ENCODE assay signal across 25 cellular contexts in genomic region chr2:219034823-219035222, GRCh38. TPM values are rescaled to one million over a fixed set of nuclear protein-coding genes. Genes with fewer than 3 reads are reported as not detected.
DNase-seq lines count a peak whose midpoint lies in the region; ATAC-seq, FAIRE-seq and TF ChIP-seq lines count a peak whose summit lies in the region.
"Had no signal": no experiment of that assay in that cellular context is flagged by ENCODE, and none has a peak within 500 bp of the region (broad histone marks: within the 10 kb centered on the region; RNA-seq: fewer than 3 reads in every experiment).

No MANE protein-coding gene starts in this region.

- TF ChIP-seq POLR2A in H54 (IDR thresholded peaks at IDR 0.05; ENCODE audit: low read depth, low read length): no peak

- H2AFZ ChIP-seq in GM23338: no peak overlapping the region
- H2AFZ ChIP-seq: GM23248 had no signal

- H3K4me3 Mint-ChIP-seq in GM23338 (no peak overlapping the region), WTC11 (no peak overlapping the region), T-cell (no peak overlapping the region)
- H3K4me3 Mint-ChIP-seq: CD4-positive, CD25-positive, alpha-beta regulatory T cell; CD8-positive, alpha-beta memory T cell; IgD-negative memory B cell had no signal

- CTCF ChIA-PET in WTC11 (lab: Charles Lee): no interaction called here
- CTCF ChIA-PET in T-cell (lab: Charles Lee): interaction anchor here in 1 of 2 donors (0.6 kb wide), 1 partner anchor 281 kb away, joined by 3 read pairs; no protein-coding TSS in a partner anchor

- no peaks in the 10 kb centered on the region for H3K36me3 ChIP-seq in GM23338 (ENCODE audit: insufficient read depth)
- H3K36me3 ChIP-seq: BE2C had no signal

- H3K36me3 Mint-ChIP-seq in GM23338 (ENCODE audit: low read depth) (no peaks in the 10 kb centered on the region), WTC11 (no peaks in the 10 kb centered on the region), T-cell (no peaks in the 10 kb centered on the region)
- H3K36me3 Mint-ChIP-seq: CD4-positive, CD25-positive, alpha-beta regulatory T cell; CD8-positive, alpha-beta memory T cell had no signal

- no peak for FAIRE-seq in H54 (lab: Jason Lieb, UNC)
- FAIRE-seq: A204.1, D721Med, GM12892, GM18507 had no signal

- DNase-seq in GM23338 (ENCODE audit: low spot score) (peak; percentile 35), WTC11 (ENCODE audit: low spot score) (no peak), foreskin keratinocyte (no peak), T-cell (no peak), H54 (ENCODE audit: insufficient read length, low spot score) (no peak), SKM-1 (lab: John Stamatoyannopoulos, UW; ENCODE audit: unreplicated experiment) (no peak), NCI-H1092 (lab: John Stamatoyannopoulos, UW) (no peak)
- DNase-seq: ACHN; BE2C; C1 segment of cervical spinal cord; CD4-positive, CD25-positive, alpha-beta regulatory T cell; CD8-positive, alpha-beta memory T cell; COR-L47; DMS79; GDM1; GM23248; Kasumi-1; KG1 had no signal

- H3K4me1 Mint-ChIP-seq in GM23338 (peaks cover 2% of the 10 kb centered on the region; the same call in 2 of the 3 replicates), WTC11 (peaks cover 2% of the 10 kb centered on the region), T-cell (no peaks in the 10 kb centered on the region)
- H3K4me1 Mint-ChIP-seq: CD8-positive, alpha-beta memory T cell; IgD-negative memory B cell had no signal

- H3K27me3 Mint-ChIP-seq in GM23338 (ENCODE audit: insufficient read depth, low read depth, poor library complexity) (peaks cover 9% of the 10 kb centered on the region), WTC11 (ENCODE audit: low read depth) (peaks cover 13% of the 10 kb centered on the region), T-cell (peaks cover 32 to 61% of the 10 kb centered on the region in 2 donors)

- no peak overlapping the region for H3K4me3 ChIP-seq in GM23338
- H3K4me3 ChIP-seq: GM23248 had no signal

- TF ChIP-seq CTCF in GM23338 (conservative IDR thresholded peaks at IDR 0.05; ENCODE audit: low read depth in 2 of 2): peak; percentile 21 to 42; a peak in 2 of 4 replicates
- no peak for TF ChIP-seq CTCF in WTC11 (IDR thresholded peaks at IDR 0.05)
- TF ChIP-seq CTCF in foreskin keratinocyte (conservative IDR thresholded peaks at IDR 0.05): peak; percentile 16

- no peaks in the 10 kb centered on the region; the same call in 2 of the 3 replicates for H3K9me3 Mint-ChIP-seq in GM23338
- H3K9me3 Mint-ChIP-seq in WTC11: no peaks in the 10 kb centered on the region
- H3K9me3 Mint-ChIP-seq in T-cell: no peaks in the 10 kb centered on the region
- H3K9me3 Mint-ChIP-seq: CD8-positive, alpha-beta memory T cell had no signal

- no peaks in the 10 kb centered on the region for H3K9me2 ChIP-seq in GM23338 (ENCODE audit: insufficient read depth)

- H3K27me3 ChIP-seq in GM23338 (ENCODE audit: insufficient read depth) (no peaks in the 10 kb centered on the region), foreskin keratinocyte (peaks cover 38% of the 10 kb centered on the region)
- H3K27me3 ChIP-seq: BE2C had no signal

- no peak overlapping the region for H3K4me2 ChIP-seq in GM23338

- H3K27ac ChIP-seq in GM23338 (ENCODE audit: low read depth): no peak overlapping the region
- H3K27ac ChIP-seq in foreskin keratinocyte: no peak overlapping the region
- H3K27ac ChIP-seq: GM23248 had no signal

- POLR2A ChIA-PET in WTC11 (lab: Charles Lee) (no interaction called here), T-cell (lab: Charles Lee) (interaction anchor here in 1 of 2 donors (0.6 kb wide), 1 partner anchor 251 kb away, joined by 3 read pairs; no protein-coding TSS in a partner anchor)

- H3K4me1 ChIP-seq in GM23338 (ENCODE audit: insufficient read depth) (no peaks in the 10 kb centered on the region), foreskin keratinocyte (no peaks in the 10 kb centered on the region)
- H3K4me1 ChIP-seq: BE2C had no signal

- no peaks in the 10 kb centered on the region for H4K20me1 ChIP-seq in GM23338 (replicated peaks; ENCODE audit: insufficient read depth)

- H3F3A ChIP-seq in GM23338 (replicated peaks; ENCODE audit: low read depth): no peaks in the 10 kb centered on the region

- ATAC-seq in GM23338 (no peak), WTC11 (0 out of 2 replicates have a peak, but pooled peaks have one; percentile 23), foreskin keratinocyte (no peak), T-cell (replicated peaks in 1 of 4) (no peak)
- ATAC-seq: HepG2 had no signal

- no peaks in the 10 kb centered on the region for H3K79me2 ChIP-seq in GM23338 (replicated peaks; ENCODE audit: insufficient read depth)

- H3K27ac Mint-ChIP-seq in GM23338: no peak overlapping the region
- H3K27ac Mint-ChIP-seq in WTC11: no peak overlapping the region
- H3K27ac Mint-ChIP-seq in T-cell: no peak overlapping the region
- H3K27ac Mint-ChIP-seq: CD8-positive, alpha-beta memory T cell had no signal

TF ChIP-seq in GM23338, 12 proteins besides CTCF, POLR2A, EP300 and RAD21 (continues in another document):
- TF ChIP-seq EZH2 (IDR thresholded peaks at IDR 0.05; ENCODE audit: low read depth, unreplicated experiment) (no peak), POLR2AphosphoS5 (IDR thresholded peaks at IDR 0.05; ENCODE audit: low read depth) (no peak), EZH2phosphoT487 (IDR thresholded peaks at IDR 0.05; ENCODE audit: unreplicated experiment) (no peak), ETS1 (IDR thresholded peaks at IDR 0.05) (no peak), CREB1 (CRISPR knock-in tag; IDR thresholded peaks at IDR 0.05; ENCODE audit: low read depth) (no peak), NANOG (IDR thresholded peaks at IDR 0.05; ENCODE audit: borderline replicate concordance) (no peak), JUNB (IDR thresholded peaks at IDR 0.05; ENCODE audit: unreplicated experiment) (no peak), ZNF114 (CRISPR knock-in tag; IDR thresholded peaks at IDR 0.05) (no peak)

TF ChIP-seq in WTC11, 78 proteins besides CTCF, POLR2A, EP300 and RAD21 (continues in another document):
- TF ChIP-seq ZNF281 (CRISPR knock-in tag; IDR thresholded peaks at IDR 0.05) (no peak), HMGXB4 (CRISPR knock-in tag; IDR thresholded peaks at IDR 0.05) (no peak), CREB1 (CRISPR knock-in tag; IDR thresholded peaks at IDR 0.05) (no peak), NFE2L1 (CRISPR knock-in tag; IDR thresholded peaks at IDR 0.05) (no peak)
- TF ChIP-seq, protein P1, sequence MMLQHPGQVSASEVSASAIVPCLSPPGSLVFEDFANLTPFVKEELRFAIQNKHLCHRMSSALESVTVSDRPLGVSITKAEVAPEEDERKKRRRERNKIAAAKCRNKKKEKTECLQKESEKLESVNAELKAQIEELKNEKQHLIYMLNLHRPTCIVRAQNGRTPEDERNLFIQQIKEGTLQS (CRISPR knock-in tag; conservative IDR thresholded peaks at IDR 0.05): no peak

RNA-seq across cellular contexts. Expression of gene CFAP65, which starts 6.5 kb away (rescaled TPM):
- 0.23 and 0.38 TPM in 2 replicates for total RNA-seq in GM23338 (2014; rRNA removed; shearing (Covaris generic))
- polyA plus RNA-seq in GM23338 (2016; fragmentation: Nextera tagmentation; extraction: Ambion mirVana): 0.37 and 0.74 TPM in 2 replicates
- 0.44 to 1.0 TPM (median 0.48 TPM) in 3 replicates for total RNA-seq in WTC11 (2021)
- not detected in 2 replicates for total RNA-seq in foreskin keratinocyte
- not detected in 2 replicates for polyA plus RNA-seq in foreskin keratinocyte
- total RNA-seq in T-cell: under 1 TPM in 1 of 5 donors, not detected in 4; 0.16 TPM
- total RNA-seq: CD4-positive, CD25-positive, alpha-beta regulatory T cell; CD8-positive, alpha-beta memory T cell; GM23248; HepG2 had no signal
- polyA plus RNA-seq: CD4-positive, CD25-positive, alpha-beta regulatory T cell; CD8-positive, alpha-beta memory T cell; IgD-negative memory B cell had no signal

RNA-seq across cellular contexts. Expression of gene IHH, which starts 25.9 kb away (rescaled TPM):
- total RNA-seq in GM23338 (2014; rRNA removed; shearing (Covaris generic)): not detected in 2 replicates
- polyA plus RNA-seq in GM23338 (2016; fragmentation: Nextera tagmentation; extraction: Ambion mirVana) (not detected in 2 replicates), foreskin keratinocyte (0.04 TPM in 1 of 2 replicates, not detected in the other)
- total RNA-seq in WTC11 (2021) (0.11 TPM in 1 of 3 replicates, not detected in the others), foreskin keratinocyte (not detected in 2 replicates), T-cell (under 1 TPM in 2 of 5 donors, not detected in 3; 0.12 to 0.28 TPM)
- total RNA-seq: CD4-positive, CD25-positive, alpha-beta regulatory T cell; CD8-positive, alpha-beta memory T cell; Daoy; GM23248 had no signal
- polyA plus RNA-seq: CD4-positive, CD25-positive, alpha-beta regulatory T cell; CD8-positive, alpha-beta memory T cell; GM23248; HepG2; IgD-negative memory B cell had no signal

RNA-seq across cellular contexts. Expression of gene CRYBA2, which starts 41.6 kb away (rescaled TPM):
- total RNA-seq in GM23338 (2014; rRNA removed; shearing (Covaris generic)): not detected in 2 replicates
- polyA plus RNA-seq in GM23338 (2016; fragmentation: Nextera tagmentation; extraction: Ambion mirVana) (not detected in 2 replicates), foreskin keratinocyte (not detected in 2 replicates)
- total RNA-seq in WTC11 (2021) (not detected in 3 replicates), foreskin keratinocyte (not detected in 2 replicates), T-cell (not detected)
- total RNA-seq: CD4-positive, CD25-positive, alpha-beta regulatory T cell; CD8-positive, alpha-beta memory T cell; GM23248; HepG2 had no signal
- polyA plus RNA-seq: CD4-positive, CD25-positive, alpha-beta regulatory T cell; CD8-positive, alpha-beta memory T cell; GM23248; HepG2; IgD-negative memory B cell had no signal

RNA-seq across cellular contexts. Expression of gene FEV, which starts 49.8 kb away (rescaled TPM):
- total RNA-seq in GM23338 (2014; rRNA removed; shearing (Covaris generic)): not detected in 2 replicates
- not detected in 2 replicates for polyA plus RNA-seq in GM23338 (2016; fragmentation: Nextera tagmentation; extraction: Ambion mirVana)
- not detected in 3 replicates for total RNA-seq in WTC11 (2021)
- total RNA-seq in foreskin keratinocyte: not detected in 2 replicates
- not detected in 2 replicates for polyA plus RNA-seq in foreskin keratinocyte
- not detected for total RNA-seq in T-cell
- total RNA-seq: CD4-positive, CD25-positive, alpha-beta regulatory T cell; CD8-positive, alpha-beta memory T cell; GM23248; HepG2 had no signal
- polyA plus RNA-seq: CD4-positive, CD25-positive, alpha-beta regulatory T cell; CD8-positive, alpha-beta memory T cell; GM23248; HepG2; IgD-negative memory B cell had no signal
